26 cellular contexts compared by ENCODE assay signal in the genomic region with DNA sequence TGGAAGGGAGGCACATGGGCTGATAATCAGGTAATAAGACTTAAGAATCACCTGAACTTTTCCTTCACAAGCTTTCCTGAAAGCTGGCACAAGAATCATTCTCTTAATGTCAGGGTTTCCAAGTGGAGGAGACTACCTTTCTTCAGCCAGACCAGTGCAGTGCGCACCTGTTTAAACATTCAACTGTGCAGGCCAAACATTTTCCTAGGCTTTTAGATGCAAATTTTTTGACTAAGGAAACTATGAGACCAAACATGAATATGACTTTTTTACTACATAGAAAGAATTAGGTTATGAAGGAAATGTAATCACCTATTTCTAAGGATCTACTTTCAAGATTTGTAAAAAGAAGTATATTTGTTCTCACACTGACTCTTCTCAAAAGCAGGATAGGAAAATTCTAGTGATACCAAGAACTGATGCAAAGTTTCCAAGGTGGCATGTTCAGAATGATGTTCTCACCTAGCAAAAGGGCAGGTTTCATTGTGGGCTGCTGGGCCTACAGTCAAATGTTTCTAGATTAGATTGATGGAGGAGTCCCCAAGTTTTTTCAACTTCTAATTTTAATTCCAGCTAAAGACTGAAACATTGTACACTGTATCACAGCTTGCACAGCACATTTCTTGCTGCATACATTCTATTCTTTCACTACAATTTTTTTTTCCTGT.
A peak's percentile ranks its signal among the peaks of the same experiment; 100 is the strongest.
DNase-seq lines count a peak whose midpoint lies in the region; ATAC-seq and TF ChIP-seq lines count a peak whose summit lies in the region.
"Had no signal": no experiment of that assay in that cellular context is flagged by ENCODE, and none has a peak within 500 bp of the region (broad histone marks: within the 10 kb centered on the region; RNA-seq: fewer than 3 reads in every experiment).

No MANE protein-coding gene starts in this region.

- H3K27ac Mint-ChIP-seq in activated T-cell treated with anti-CD3 and anti-CD28 coated beads, Interleukin-2, amount 50 U/mL, for 24 hours = peak overlapping the region; percentile 88
- peak overlapping the region; percentile 60 for H3K27ac Mint-ChIP-seq in activated T-helper 1 cell treated with anti-CD3 and anti-CD28 coated beads, Interleukin-12 subunit alpha, Interleukin-12 subunit beta, Interleukin-2, Interleukin-4 antibody, amounts not matched to agents 30 ng/mL and 10 ng/mL and 1 ng/mL, durations not matched to agents 14 hours and 24 hours and 36 hours
- no peak overlapping the region for H3K27ac Mint-ChIP-seq in stimulated activated memory B cell treated with anti-CD40 and anti-IgM and Interleukin-4, amounts not matched to agents 10 μg/mL and 1 μg/mL and 100 μg/mL, for 72 hours
- H3K27ac Mint-ChIP-seq: activated T-helper 2 cell treated with anti-CD3 and anti-CD28 coated beads, Interferon-gamma antibody, Interleukin-2, Interleukin-4, amounts not matched to agents 10 μg/mL and 5 μg/mL and 100 μg/mL, durations not matched to agents 14 hours and 24 hours and 36 hours; CD14-positive monocyte; natural killer cell treated with Interleukin-12 subunit alpha and Interleukin-12 subunit beta and Interleukin-15 and Interleukin-18, amount 100 ng/mL, for 72 hours; T-helper 17 cell had no signal

- no peaks in the 10 kb centered on the region for H3K27me3 ChIP-seq in suprapubic skin
- H3K27me3 ChIP-seq: breast epithelium had no signal

- 100% methylated on average over 1 of the region's 1 CpG for WGBS in suprapubic skin

- H3K4me3 ChIP-seq in suprapubic skin = no peak overlapping the region
- H3K4me3 ChIP-seq: breast epithelium, K562, lower lobe of right lung had no signal

- no peak for DNase-seq in activated T-cell treated with anti-CD3 and anti-CD28 coated beads, Interleukin-2, amount 50 U/mL, for 24 hours
- no peak for DNase-seq in activated T-cell treated with anti-CD3 and anti-CD28 coated beads, Interleukin-2, amount 50 U/mL, for 1 hour
- peak; percentile 75 for DNase-seq in NCI-H146 treated with DMSO at 0.1 percent for 48 hours (lab: John Stamatoyannopoulos, UW; ENCODE audit: unreplicated experiment)
- DNase-seq in activated T-helper 1 cell treated with anti-CD3 and anti-CD28 coated beads, Interleukin-12 subunit alpha, Interleukin-12 subunit beta, Interleukin-2, Interleukin-4 antibody, amounts not matched to agents 30 ng/mL and 10 ng/mL and 1 ng/mL, durations not matched to agents 14 hours and 24 hours and 36 hours (ENCODE audit: low spot score) = no peak
- DNase-seq in GM13977 (ENCODE audit: low spot score) = no peak
- no peak for DNase-seq in suprapubic skin (ENCODE audit: low spot score in 2 of 2)
- DNase-seq: activated CD8-positive, alpha-beta memory T cell treated with anti-CD3 and anti-CD28 coated beads for 24 hours; amniotic stem cell; effector memory CD4-positive, alpha-beta T cell; erythroblast; head of caudate nucleus; lower lobe of right lung; NCI-H1436; NCI-H2171 treated with DMSO at 0.1 percent for 48 hours; NCI-H524 treated with DMSO at 0.1 percent for 48 hours; retina; SK-N-SH; small intestine; T-helper 17 cell had no signal

- H3K4me1 Mint-ChIP-seq in activated T-cell treated with anti-CD3 and anti-CD28 coated beads, Interleukin-2, amount 50 U/mL, for 24 hours (ENCODE audit: low read depth) = peaks cover 30% of the 10 kb centered on the region
- H3K4me1 Mint-ChIP-seq in activated T-helper 1 cell treated with anti-CD3 and anti-CD28 coated beads, Interleukin-12 subunit alpha, Interleukin-12 subunit beta, Interleukin-2, Interleukin-4 antibody, amounts not matched to agents 30 ng/mL and 10 ng/mL and 1 ng/mL, durations not matched to agents 14 hours and 24 hours and 36 hours (ENCODE audit: low read depth) = no peaks in the 10 kb centered on the region
- no peaks in the 10 kb centered on the region for H3K4me1 Mint-ChIP-seq in stimulated activated memory B cell treated with anti-CD40 and anti-IgM and Interleukin-4, amounts not matched to agents 10 μg/mL and 1 μg/mL and 100 μg/mL, for 72 hours
- H3K4me1 Mint-ChIP-seq: CD14-positive monocyte, T-helper 17 cell had no signal

- in situ Hi-C loops in GM13977 (cut with MboI; ENCODE audit: low pct_unique_long_range_greater_than_20kb, low sequenced_read_pairs, unreplicated experiment) = no loop called here

- no peak for TF ChIP-seq POLR2A in suprapubic skin (IDR thresholded peaks at IDR 0.05)

- ATAC-seq in stimulated activated memory B cell treated with anti-CD40 and anti-IgM and Interleukin-4, amounts not matched to agents 10 μg/mL and 1 μg/mL and 100 μg/mL, for 72 hours = peak; percentile 58
- ATAC-seq: K562; lower lobe of right lung; natural killer cell treated with Interleukin-12 subunit alpha and Interleukin-12 subunit beta and Interleukin-15 and Interleukin-18, amount 100 ng/mL, for 72 hours; T-helper 17 cell had no signal

- peaks cover 20% of the 10 kb centered on the region for H3K36me3 Mint-ChIP-seq in activated T-cell treated with anti-CD3 and anti-CD28 coated beads, Interleukin-2, amount 50 U/mL, for 24 hours (ENCODE audit: low read depth)
- H3K36me3 Mint-ChIP-seq in activated T-helper 1 cell treated with anti-CD3 and anti-CD28 coated beads, Interleukin-12 subunit alpha, Interleukin-12 subunit beta, Interleukin-2, Interleukin-4 antibody, amounts not matched to agents 30 ng/mL and 10 ng/mL and 1 ng/mL, durations not matched to agents 14 hours and 24 hours and 36 hours (ENCODE audit: low read depth) = no peaks in the 10 kb centered on the region
- H3K36me3 Mint-ChIP-seq in stimulated activated memory B cell treated with anti-CD40 and anti-IgM and Interleukin-4, amounts not matched to agents 10 μg/mL and 1 μg/mL and 100 μg/mL, for 72 hours = peaks cover 26% of the 10 kb centered on the region
- H3K36me3 Mint-ChIP-seq: CD14-positive monocyte had no signal

- H3K4me1 ChIP-seq in suprapubic skin = no peaks in the 10 kb centered on the region
- H3K4me1 ChIP-seq: breast epithelium, lower lobe of right lung had no signal

- no peak for TF ChIP-seq EP300 in suprapubic skin (IDR thresholded peaks at IDR 0.05)

- intact Hi-C loops in activated T-helper 1 cell treated with anti-CD3 and anti-CD28 coated beads, Interleukin-12 subunit alpha, Interleukin-12 subunit beta, Interleukin-2, Interleukin-4 antibody, amounts not matched to agents 30 ng/mL and 10 ng/mL and 1 ng/mL, durations not matched to agents 14 hours and 24 hours and 36 hours (cut with micrococcal nuclease) = loop anchor here (2.0 to 10.0 kb wide), 4 partner anchors 42 to 418 kb away; no protein-coding TSS in a partner anchor

- TF ChIP-seq CTCF in GM13977 (IDR thresholded peaks at IDR 0.05; ENCODE audit: extremely low read depth, insufficient read depth, missing control alignments) (no peak), suprapubic skin (IDR thresholded peaks at IDR 0.05) (no peak)

- H3K4me3 Mint-ChIP-seq in activated T-cell treated with anti-CD3 and anti-CD28 coated beads, Interleukin-2, amount 50 U/mL, for 24 hours = peak overlapping the region; percentile 18
- H3K4me3 Mint-ChIP-seq in activated T-helper 1 cell treated with anti-CD3 and anti-CD28 coated beads, Interleukin-12 subunit alpha, Interleukin-12 subunit beta, Interleukin-2, Interleukin-4 antibody, amounts not matched to agents 30 ng/mL and 10 ng/mL and 1 ng/mL, durations not matched to agents 14 hours and 24 hours and 36 hours = no peak overlapping the region
- no peak overlapping the region for H3K4me3 Mint-ChIP-seq in stimulated activated memory B cell treated with anti-CD40 and anti-IgM and Interleukin-4, amounts not matched to agents 10 μg/mL and 1 μg/mL and 100 μg/mL, for 72 hours
- H3K4me3 Mint-ChIP-seq: CD14-positive monocyte; natural killer cell treated with Interleukin-12 subunit alpha and Interleukin-12 subunit beta and Interleukin-15 and Interleukin-18, amount 100 ng/mL, for 72 hours; T-helper 17 cell had no signal

- H3K27ac ChIP-seq in suprapubic skin = no peak overlapping the region
- H3K27ac ChIP-seq: breast epithelium, lower lobe of right lung, RWPE1 had no signal

- H3K9me3 ChIP-seq in suprapubic skin = peaks cover 9% of the 10 kb centered on the region

- no peaks in the 10 kb centered on the region for H3K36me3 ChIP-seq in suprapubic skin
- H3K36me3 ChIP-seq: breast epithelium, lower lobe of right lung had no signal

- H3K27me3 Mint-ChIP-seq in activated T-cell treated with anti-CD3 and anti-CD28 coated beads, Interleukin-2, amount 50 U/mL, for 24 hours = no peaks in the 10 kb centered on the region
- no peaks in the 10 kb centered on the region for H3K27me3 Mint-ChIP-seq in activated T-helper 1 cell treated with anti-CD3 and anti-CD28 coated beads, Interleukin-12 subunit alpha, Interleukin-12 subunit beta, Interleukin-2, Interleukin-4 antibody, amounts not matched to agents 30 ng/mL and 10 ng/mL and 1 ng/mL, durations not matched to agents 14 hours and 24 hours and 36 hours (ENCODE audit: insufficient read depth)
- no peaks in the 10 kb centered on the region for H3K27me3 Mint-ChIP-seq in stimulated activated memory B cell treated with anti-CD40 and anti-IgM and Interleukin-4, amounts not matched to agents 10 μg/mL and 1 μg/mL and 100 μg/mL, for 72 hours
- H3K27me3 Mint-ChIP-seq: natural killer cell treated with Interleukin-12 subunit alpha and Interleukin-12 subunit beta and Interleukin-15 and Interleukin-18, amount 100 ng/mL, for 72 hours; T-helper 17 cell had no signal

- peaks cover 19% of the 10 kb centered on the region for H3K9me3 Mint-ChIP-seq in activated T-cell treated with anti-CD3 and anti-CD28 coated beads, Interleukin-2, amount 50 U/mL, for 24 hours
- peaks cover 13% of the 10 kb centered on the region for H3K9me3 Mint-ChIP-seq in activated T-helper 1 cell treated with anti-CD3 and anti-CD28 coated beads, Interleukin-12 subunit alpha, Interleukin-12 subunit beta, Interleukin-2, Interleukin-4 antibody, amounts not matched to agents 30 ng/mL and 10 ng/mL and 1 ng/mL, durations not matched to agents 14 hours and 24 hours and 36 hours
- H3K9me3 Mint-ChIP-seq in stimulated activated memory B cell treated with anti-CD40 and anti-IgM and Interleukin-4, amounts not matched to agents 10 μg/mL and 1 μg/mL and 100 μg/mL, for 72 hours = peaks cover 16% of the 10 kb centered on the region
